In genomic region chr12:4221157-4221556, GRCh38 we compare ENCODE assay signal across 17 cellular contexts.
"Had no signal": no experiment of that assay in that cellular context is flagged by ENCODE, and none has a peak within 500 bp of the region (broad histone marks: within the 10 kb centered on the region; RNA-seq: fewer than 3 reads in every experiment).

No MANE protein-coding gene starts in this region.

- H3K9me3 ChIP-seq: prostate gland, testis had no signal

- H3K4me3 Mint-ChIP-seq: activated CD4-positive, alpha-beta memory T cell treated with anti-CD3 and anti-CD28 coated beads for 36 hours; immature natural killer cell; natural killer cell; stimulated activated naive CD8-positive, alpha-beta T cell treated with anti-CD3 and anti-CD28 coated beads, Interleukin-15, Interleukin-2, amounts not matched to agents 100 ng/mL and 50 ng/mL, for 24 hours; T-helper 2 cell treated with Interferon-gamma antibody and Interleukin-4, amounts not matched to agents 5 μg/mL and 100 μg/mL, for 36 hours had no signal

- H3K9me3 Mint-ChIP-seq: activated CD4-positive, alpha-beta memory T cell treated with anti-CD3 and anti-CD28 coated beads for 36 hours; immature natural killer cell; natural killer cell; stimulated activated naive CD8-positive, alpha-beta T cell treated with anti-CD3 and anti-CD28 coated beads, Interleukin-15, Interleukin-2, amounts not matched to agents 100 ng/mL and 50 ng/mL, for 24 hours had no signal

- ATAC-seq: left colon, natural killer cell, right lobe of liver had no signal

- H3K36me3 Mint-ChIP-seq: activated CD4-positive, alpha-beta memory T cell treated with anti-CD3 and anti-CD28 coated beads for 36 hours; immature natural killer cell; natural killer cell had no signal

- H3K27ac ChIP-seq: dorsolateral prefrontal cortex, prostate gland, right lobe of liver, SJCRH30, testis had no signal

- DNase-seq: activated CD4-positive, alpha-beta memory T cell treated with anti-CD3 and anti-CD28 coated beads for 36 hours; activated CD4-positive, alpha-beta T cell treated with anti-CD3 and anti-CD28 coated beads for 1 hour; activated gamma-delta T cell; activated T-cell treated with anti-CD3 and anti-CD28 coated beads, Interleukin-2, amount 50 U/mL, for 48 hours; caudate nucleus; dorsolateral prefrontal cortex; glutamatergic neuron; immature natural killer cell; left colon; natural killer cell; nucleus accumbens; right lobe of liver; testis had no signal

- H3K27me3 ChIP-seq: right lobe of liver, SJCRH30, testis had no signal

- H3K27ac Mint-ChIP-seq: activated CD4-positive, alpha-beta memory T cell treated with anti-CD3 and anti-CD28 coated beads for 36 hours; immature natural killer cell; natural killer cell; stimulated activated naive CD8-positive, alpha-beta T cell treated with anti-CD3 and anti-CD28 coated beads, Interleukin-15, Interleukin-2, amounts not matched to agents 100 ng/mL and 50 ng/mL, for 24 hours; T-helper 2 cell treated with Interferon-gamma antibody and Interleukin-4, amounts not matched to agents 5 μg/mL and 100 μg/mL, for 36 hours had no signal

- H3K4me1 ChIP-seq: prostate gland, right lobe of liver, testis had no signal

- H3K4me3 ChIP-seq: dorsolateral prefrontal cortex, prostate gland, right lobe of liver, SJCRH30, testis had no signal

- H3K36me3 ChIP-seq: prostate gland, right lobe of liver, SJCRH30 had no signal

- H3K27me3 Mint-ChIP-seq: stimulated activated naive CD8-positive, alpha-beta T cell treated with anti-CD3 and anti-CD28 coated beads, Interleukin-15, Interleukin-2, amounts not matched to agents 100 ng/mL and 50 ng/mL, for 24 hours had no signal
